Comparison of ENCODE assay signal across 24 cellular contexts in genomic region chr17:21018894-21019293, GRCh38. TPM values are rescaled to one million over a fixed set of nuclear protein-coding genes. Genes with fewer than 3 reads are reported as not detected.
DNase-seq lines count a peak whose midpoint lies in the region; ATAC-seq and TF ChIP-seq lines count a peak whose summit lies in the region.
"Had no signal": no experiment of that assay in that cellular context is flagged by ENCODE, and none has a peak within 500 bp of the region (broad histone marks: within the 10 kb centered on the region; RNA-seq: fewer than 3 reads in every experiment).

No MANE protein-coding gene starts in this region.

- WGBS in prostate gland, result 50% methylated on average over 9 of the region's 9 CpGs

- BruUV-seq in OCI-LY7 (replicated peaks; lab: Mats Ljungman, UMichigan), result no TSS peak

- H3K27me3 Mint-ChIP-seq in GM23338 (ENCODE audit: insufficient read depth, low read depth, poor library complexity) (peaks cover 10% of the 10 kb centered on the region), glutamatergic neuron (ENCODE audit: unreplicated experiment) (peaks cover 4% of the 10 kb centered on the region)
- H3K27me3 Mint-ChIP-seq: CD4-positive, alpha-beta T cell had no signal

- no peak overlapping the region for H3K4me3 Mint-ChIP-seq in GM23338
- H3K4me3 Mint-ChIP-seq in glutamatergic neuron (ENCODE audit: unreplicated experiment), result no peak overlapping the region
- H3K4me3 Mint-ChIP-seq: CD4-positive, alpha-beta T cell had no signal

- DNase-seq in GM23338 (ENCODE audit: low spot score), result no peak
- peak in 1 of 61 donors; percentile 48 for DNase-seq in caudate nucleus (lab: John Stamatoyannopoulos, UW)
- no peak for DNase-seq in glutamatergic neuron
- no peak for DNase-seq in prostate gland (ENCODE audit: low spot score)
- DNase-seq in activated CD4-positive, CD25-positive, alpha-beta regulatory T cell treated with anti-CD3 and anti-CD28 coated beads, Interleukin-2, amount 50 U/mL, for 72 hours, result no peak
- DNase-seq in posterior vena cava (ENCODE audit: low spot score), result no peak
- no peak for DNase-seq in OCI-LY7 (ENCODE audit: low spot score)
- DNase-seq: Caco-2; CD4-positive, alpha-beta T cell; DMS 273 treated with DMSO at 0.1 percent for 48 hours; DMS79 treated with DMSO at 0.1 percent for 48 hours; IMR-90; NCI-H1105; NCI-H2029 treated with DMSO at 0.1 percent for 48 hours; NCI-H2171 treated with DMSO at 0.1 percent for 48 hours; NCI-H524 treated with DMSO at 0.1 percent for 48 hours; NCI-H82 had no signal

- peaks cover 65% of the 10 kb centered on the region for H3F3A ChIP-seq in GM23338 (replicated peaks; ENCODE audit: low read depth)

- H3K4me1 Mint-ChIP-seq in GM23338 (no peaks in the 10 kb centered on the region), glutamatergic neuron (ENCODE audit: low read depth, unreplicated experiment) (peaks cover 25% of the 10 kb centered on the region)

- H3K27ac Mint-ChIP-seq in GM23338, result no peak overlapping the region
- H3K27ac Mint-ChIP-seq in glutamatergic neuron (ENCODE audit: unreplicated experiment), result peak overlapping the region; percentile 52
- H3K27ac Mint-ChIP-seq: CD4-positive, alpha-beta T cell had no signal

- POLR2A ChIA-PET in OCI-LY7 (lab: Charles Lee), result no interaction called here

- no peak for TF ChIP-seq CTCF in GM23338 (conservative IDR thresholded peaks at IDR 0.05; ENCODE audit: low read depth in 2 of 2)
- TF ChIP-seq CTCF in glutamatergic neuron (IDR thresholded peaks at IDR 0.05; ENCODE audit: partially characterized antibody, unreplicated experiment), result no peak
- no peak for TF ChIP-seq CTCF in prostate gland (IDR thresholded peaks at IDR 0.05)
- no peak for TF ChIP-seq CTCF in OCI-LY7 (conservative IDR thresholded peaks at IDR 0.05; ENCODE audit: low read length)

- H3K9me3 Mint-ChIP-seq in GM23338 (no peaks in the 10 kb centered on the region), glutamatergic neuron (ENCODE audit: unreplicated experiment) (peaks cover 15% of the 10 kb centered on the region)
- H3K9me3 Mint-ChIP-seq: CD4-positive, alpha-beta T cell had no signal

- H3K27me3 ChIP-seq in GM23338 (ENCODE audit: insufficient read depth) (no peaks in the 10 kb centered on the region), prostate gland (replicated peaks; ENCODE audit: insufficient read depth) (no peaks in the 10 kb centered on the region)
- H3K27me3 ChIP-seq: BLaER1, Peyer's patch, SJSA1 had no signal

- H3K4me3 ChIP-seq in GM23338, result no peak overlapping the region
- no peak overlapping the region for H3K4me3 ChIP-seq in prostate gland
- no peak overlapping the region for H3K4me3 ChIP-seq in OCI-LY7 (ENCODE audit: low read depth, low read length, poor library complexity, severe bottlenecking)
- H3K4me3 ChIP-seq: BLaER1, GM12878, HAP-1, Peyer's patch, SJSA1 had no signal

- H3K36me3 Mint-ChIP-seq in GM23338 (ENCODE audit: low read depth) (peaks cover 94% of the 10 kb centered on the region), glutamatergic neuron (ENCODE audit: unreplicated experiment) (no peaks in the 10 kb centered on the region)

- H4K20me1 ChIP-seq in GM23338 (replicated peaks; ENCODE audit: insufficient read depth) (peaks cover 93% of the 10 kb centered on the region), OCI-LY7 (ENCODE audit: insufficient read depth, low read length) (peaks cover 25% of the 10 kb centered on the region)

- H3K4me2 ChIP-seq in GM23338, result no peak overlapping the region
- no peak overlapping the region for H3K4me2 ChIP-seq in OCI-LY7 (ENCODE audit: low read length)
- H3K4me2 ChIP-seq: KMS-11 had no signal

- intact Hi-C loops in prostate gland (cut with DNase I) (no loop called here), posterior vena cava (cut with DNase I) (no loop called here), OCI-LY7 (cut with micrococcal nuclease; ENCODE audit: unreplicated experiment) (no loop called here)

- H3K9me3 ChIP-seq in prostate gland (no peaks in the 10 kb centered on the region), OCI-LY7 (ENCODE audit: low read length) (no peaks in the 10 kb centered on the region)
- H3K9me3 ChIP-seq: BLaER1, Caco-2, HAP-1, Peyer's patch, SJSA1 had no signal

- CTCF ChIA-PET in OCI-LY7 (lab: Charles Lee; ENCODE audit: unreplicated experiment), result no interaction called here

- no peak overlapping the region for H2AFZ ChIP-seq in GM23338
- H2AFZ ChIP-seq in OCI-LY7 (ENCODE audit: low read length), result no peak overlapping the region

- H3K36me3 ChIP-seq in GM23338 (ENCODE audit: insufficient read depth) (peaks cover 93% of the 10 kb centered on the region), prostate gland (peaks cover 24 to 33% of the 10 kb centered on the region in 2 donors), OCI-LY7 (ENCODE audit: insufficient read depth, low read length) (peaks cover 99% of the 10 kb centered on the region)

- H3K4me1 ChIP-seq in GM23338 (ENCODE audit: insufficient read depth) (no peaks in the 10 kb centered on the region), prostate gland (replicated peaks) (no peaks in the 10 kb centered on the region), OCI-LY7 (ENCODE audit: insufficient read depth, low read length, poor library complexity, severe bottlenecking) (peaks cover 5% of the 10 kb centered on the region)
- H3K4me1 ChIP-seq: Caco-2, HAP-1 had no signal

- no peak for ATAC-seq in GM23338
- ATAC-seq: GM12878, Right ventricle myocardium inferior had no signal

- no peak for TF ChIP-seq POLR2A in prostate gland (IDR thresholded peaks at IDR 0.05)

- no peaks in the 10 kb centered on the region for H3K9me2 ChIP-seq in GM23338 (ENCODE audit: insufficient read depth)
- no peaks in the 10 kb centered on the region for H3K9me2 ChIP-seq in OCI-LY7 (ENCODE audit: insufficient read depth, low read length)

- H3K79me2 ChIP-seq in GM23338 (replicated peaks; ENCODE audit: insufficient read depth) (peaks cover 100% of the 10 kb centered on the region), OCI-LY7 (ENCODE audit: insufficient read depth, low read depth, low read length) (peaks cover 71% of the 10 kb centered on the region)

- H3K27ac ChIP-seq in GM23338 (ENCODE audit: low read depth) (peak overlapping the region; percentile 53; the same call in 1 of the 2 replicates), caudate nucleus (ENCODE audit: low read depth, low read length) (peak overlapping the region; percentile 2), prostate gland (peak overlapping the region; percentile 0 to 32), OCI-LY7 (ENCODE audit: low read depth, low read length, poor library complexity, severe bottlenecking) (no peak overlapping the region)
- H3K27ac ChIP-seq: BLaER1, KMS-11, Peyer's patch, SJSA1 had no signal

TF ChIP-seq in GM23338, 12 proteins besides CTCF, POLR2A, EP300 and RAD21 (continues in another document):
- TF ChIP-seq CREB1 (CRISPR knock-in tag; IDR thresholded peaks at IDR 0.05; ENCODE audit: low read depth) (no peak), ETS1 (IDR thresholded peaks at IDR 0.05) (no peak), STAT1 (IDR thresholded peaks at IDR 0.05; ENCODE audit: unreplicated experiment) (no peak), POLR2AphosphoS5 (IDR thresholded peaks at IDR 0.05; ENCODE audit: low read depth) (no peak)

RNA-seq across cellular contexts. Expression of gene USP22, which starts 23.9 kb away (rescaled TPM):
- total RNA-seq in GM23338 (2014; rRNA removed; shearing (Covaris generic)), result 285 and 296 TPM in 2 replicates
- 68.9 and 77.4 TPM in 2 replicates for polyA plus RNA-seq in GM23338 (2016; fragmentation: Nextera tagmentation; extraction: Ambion mirVana)
- total RNA-seq in glutamatergic neuron (ENCODE audit: unreplicated experiment) (420 TPM), prostate gland (100 to 1,000 TPM; 133 to 242 TPM), posterior vena cava (100 to 1,000 TPM; 136 to 142 TPM), OCI-LY7 (2022) (302 TPM in 2 replicates)
- 144 and 180 TPM in 2 replicates for total RNA-seq in OCI-LY7 (2014; rRNA removed; shearing (Covaris generic))
